ENCODE assay signal across 1 cellular context in the genomic region with DNA sequence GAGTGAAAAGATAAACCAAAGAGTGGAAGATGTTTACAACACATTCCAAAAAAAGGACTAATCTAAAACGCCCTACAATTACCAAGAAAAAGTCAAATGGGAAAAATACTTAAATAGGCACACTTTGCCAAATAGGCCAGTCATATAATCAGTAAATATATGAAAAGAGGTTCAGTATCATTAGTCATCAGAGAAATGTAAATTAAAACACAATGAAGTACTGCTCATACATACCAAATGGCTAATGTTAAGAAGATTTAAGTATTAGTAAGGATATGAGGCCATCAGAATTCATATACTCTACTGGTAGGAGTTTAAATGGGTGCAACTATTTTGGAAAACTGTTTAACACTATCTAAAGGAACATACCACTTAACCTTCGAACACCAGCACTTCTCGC.
TF ChIP-seq lines count a peak whose summit lies in the region.

No MANE protein-coding gene starts in this region.

TF ChIP-seq in HepG2, 621 proteins besides CTCF, POLR2A, EP300 and RAD21 (continued from another document):
- TF ChIP-seq, protein P1, sequence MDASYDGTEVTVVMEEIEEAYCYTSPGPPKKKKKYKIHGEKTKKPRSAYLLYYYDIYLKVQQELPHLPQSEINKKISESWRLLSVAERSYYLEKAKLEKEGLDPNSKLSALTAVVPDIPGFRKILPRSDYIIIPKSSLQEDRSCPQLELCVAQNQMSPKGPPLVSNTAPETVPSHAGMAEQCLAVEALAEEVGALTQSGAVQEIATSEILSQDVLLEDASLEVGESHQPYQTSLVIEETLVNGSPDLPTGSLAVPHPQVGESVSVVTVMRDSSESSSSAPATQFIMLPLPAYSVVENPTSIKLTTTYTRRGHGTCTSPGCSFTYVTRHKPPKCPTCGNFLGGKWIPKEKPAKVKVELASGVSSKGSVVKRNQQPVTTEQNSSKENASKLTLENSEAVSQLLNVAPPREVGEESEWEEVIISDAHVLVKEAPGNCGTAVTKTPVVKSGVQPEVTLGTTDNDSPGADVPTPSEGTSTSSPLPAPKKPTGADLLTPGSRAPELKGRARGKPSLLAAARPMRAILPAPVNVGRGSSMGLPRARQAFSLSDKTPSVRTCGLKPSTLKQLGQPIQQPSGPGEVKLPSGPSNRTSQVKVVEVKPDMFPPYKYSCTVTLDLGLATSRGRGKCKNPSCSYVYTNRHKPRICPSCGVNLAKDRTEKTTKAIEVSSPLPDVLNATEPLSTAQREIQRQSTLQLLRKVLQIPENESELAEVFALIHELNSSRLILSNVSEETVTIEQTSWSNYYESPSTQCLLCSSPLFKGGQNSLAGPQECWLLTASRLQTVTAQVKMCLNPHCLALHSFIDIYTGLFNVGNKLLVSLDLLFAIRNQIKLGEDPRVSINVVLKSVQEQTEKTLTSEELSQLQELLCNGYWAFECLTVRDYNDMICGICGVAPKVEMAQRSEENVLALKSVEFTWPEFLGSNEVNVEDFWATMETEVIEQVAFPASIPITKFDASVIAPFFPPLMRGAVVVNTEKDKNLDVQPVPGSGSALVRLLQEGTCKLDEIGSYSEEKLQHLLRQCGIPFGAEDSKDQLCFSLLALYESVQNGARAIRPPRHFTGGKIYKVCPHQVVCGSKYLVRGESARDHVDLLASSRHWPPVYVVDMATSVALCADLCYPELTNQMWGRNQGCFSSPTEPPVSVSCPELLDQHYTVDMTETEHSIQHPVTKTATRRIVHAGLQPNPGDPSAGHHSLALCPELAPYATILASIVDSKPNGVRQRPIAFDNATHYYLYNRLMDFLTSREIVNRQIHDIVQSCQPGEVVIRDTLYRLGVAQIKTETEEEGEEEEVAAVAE (CRISPR knock-in tag; IDR thresholded peaks at IDR 0.05; ENCODE audit: borderline replicate concordance) = no peak
- TF ChIP-seq GPN1 (CRISPR knock-in tag; IDR thresholded peaks at IDR 0.05; ENCODE audit: borderline replicate concordance) (no peak), SALL1 (CRISPR knock-in tag; IDR thresholded peaks at IDR 0.05) (no peak), ZNF235 (CRISPR knock-in tag; IDR thresholded peaks at IDR 0.05; ENCODE audit: borderline replicate concordance) (no peak), JDP2 (CRISPR knock-in tag; IDR thresholded peaks at IDR 0.05; ENCODE audit: borderline replicate concordance) (no peak), ZNF451 (CRISPR knock-in tag; IDR thresholded peaks at IDR 0.05) (no peak), KLF6 (CRISPR knock-in tag; IDR thresholded peaks at IDR 0.05) (no peak), ZNF337 (CRISPR knock-in tag; IDR thresholded peaks at IDR 0.05; ENCODE audit: borderline replicate concordance, low read depth) (no peak)
- TF ChIP-seq, protein P2, sequence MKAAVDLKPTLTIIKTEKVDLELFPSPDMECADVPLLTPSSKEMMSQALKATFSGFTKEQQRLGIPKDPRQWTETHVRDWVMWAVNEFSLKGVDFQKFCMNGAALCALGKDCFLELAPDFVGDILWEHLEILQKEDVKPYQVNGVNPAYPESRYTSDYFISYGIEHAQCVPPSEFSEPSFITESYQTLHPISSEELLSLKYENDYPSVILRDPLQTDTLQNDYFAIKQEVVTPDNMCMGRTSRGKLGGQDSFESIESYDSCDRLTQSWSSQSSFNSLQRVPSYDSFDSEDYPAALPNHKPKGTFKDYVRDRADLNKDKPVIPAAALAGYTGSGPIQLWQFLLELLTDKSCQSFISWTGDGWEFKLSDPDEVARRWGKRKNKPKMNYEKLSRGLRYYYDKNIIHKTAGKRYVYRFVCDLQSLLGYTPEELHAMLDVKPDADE (CRISPR knock-in tag; IDR thresholded peaks at IDR 0.05) = no peak
- TF ChIP-seq, protein P3, sequence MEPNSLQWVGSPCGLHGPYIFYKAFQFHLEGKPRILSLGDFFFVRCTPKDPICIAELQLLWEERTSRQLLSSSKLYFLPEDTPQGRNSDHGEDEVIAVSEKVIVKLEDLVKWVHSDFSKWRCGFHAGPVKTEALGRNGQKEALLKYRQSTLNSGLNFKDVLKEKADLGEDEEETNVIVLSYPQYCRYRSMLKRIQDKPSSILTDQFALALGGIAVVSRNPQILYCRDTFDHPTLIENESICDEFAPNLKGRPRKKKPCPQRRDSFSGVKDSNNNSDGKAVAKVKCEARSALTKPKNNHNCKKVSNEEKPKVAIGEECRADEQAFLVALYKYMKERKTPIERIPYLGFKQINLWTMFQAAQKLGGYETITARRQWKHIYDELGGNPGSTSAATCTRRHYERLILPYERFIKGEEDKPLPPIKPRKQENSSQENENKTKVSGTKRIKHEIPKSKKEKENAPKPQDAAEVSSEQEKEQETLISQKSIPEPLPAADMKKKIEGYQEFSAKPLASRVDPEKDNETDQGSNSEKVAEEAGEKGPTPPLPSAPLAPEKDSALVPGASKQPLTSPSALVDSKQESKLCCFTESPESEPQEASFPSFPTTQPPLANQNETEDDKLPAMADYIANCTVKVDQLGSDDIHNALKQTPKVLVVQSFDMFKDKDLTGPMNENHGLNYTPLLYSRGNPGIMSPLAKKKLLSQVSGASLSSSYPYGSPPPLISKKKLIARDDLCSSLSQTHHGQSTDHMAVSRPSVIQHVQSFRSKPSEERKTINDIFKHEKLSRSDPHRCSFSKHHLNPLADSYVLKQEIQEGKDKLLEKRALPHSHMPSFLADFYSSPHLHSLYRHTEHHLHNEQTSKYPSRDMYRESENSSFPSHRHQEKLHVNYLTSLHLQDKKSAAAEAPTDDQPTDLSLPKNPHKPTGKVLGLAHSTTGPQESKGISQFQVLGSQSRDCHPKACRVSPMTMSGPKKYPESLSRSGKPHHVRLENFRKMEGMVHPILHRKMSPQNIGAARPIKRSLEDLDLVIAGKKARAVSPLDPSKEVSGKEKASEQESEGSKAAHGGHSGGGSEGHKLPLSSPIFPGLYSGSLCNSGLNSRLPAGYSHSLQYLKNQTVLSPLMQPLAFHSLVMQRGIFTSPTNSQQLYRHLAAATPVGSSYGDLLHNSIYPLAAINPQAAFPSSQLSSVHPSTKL (CRISPR knock-in tag; IDR thresholded peaks at IDR 0.05) = no peak
TF ChIP-seq in HepG2: peak in this region for 0.
